In genomic region chr16:30104090-30104489, GRCh38 we compare ENCODE assay signal across 30 cellular contexts. TPM values are rescaled to one million over a fixed set of nuclear protein-coding genes. Genes with fewer than 3 reads are reported as not detected.
DNase-seq lines count a peak whose midpoint lies in the region; ATAC-seq and TF ChIP-seq lines count a peak whose summit lies in the region.
"Had no signal": no experiment of that assay in that cellular context is flagged by ENCODE, and none has a peak within 500 bp of the region (broad histone marks: within the 10 kb centered on the region; RNA-seq: fewer than 3 reads in every experiment).

No MANE protein-coding gene starts in this region.

- no peak overlapping the region for H3K4me3 Mint-ChIP-seq in T-helper 1 cell treated with Interleukin-12 subunit alpha and Interleukin-12 subunit beta and Interleukin-4 antibody, amounts not matched to agents 30 μg/mL and 1 μg/mL, for 36 hours
- H3K4me3 Mint-ChIP-seq in Caco-2 (ENCODE audit: unreplicated experiment) = peak overlapping the region; percentile 66
- H3K4me3 Mint-ChIP-seq in neural progenitor cell = peak overlapping the region; percentile 30
- no peak overlapping the region for H3K4me3 Mint-ChIP-seq in activated CD8-positive, alpha-beta memory T cell treated with anti-CD3 and anti-CD28 coated beads, Interleukin-2, amount 10 ng/mL, durations not matched to agents 7 days and 5 days
- H3K4me3 Mint-ChIP-seq: CD14-positive monocyte; endodermal cell; GM23338; IgD-negative memory B cell; natural killer cell treated with Interleukin-12 subunit alpha and Interleukin-12 subunit beta and Interleukin-15 and Interleukin-18, amount 100 ng/mL, for 72 hours had no signal

- intact Hi-C loops in Caco-2 (cut with micrococcal nuclease; ENCODE audit: unreplicated experiment) = no loop called here

- H4K20me1 ChIP-seq in neural progenitor cell (ENCODE audit: low read depth) = peaks cover 92% of the 10 kb centered on the region

- H3K79me2 ChIP-seq in neural progenitor cell (ENCODE audit: low read depth) = peaks cover 76% of the 10 kb centered on the region

- peaks cover 5% of the 10 kb centered on the region for H3F3A ChIP-seq in neural progenitor cell (ENCODE audit: low read depth)

- CTCF ChIA-PET in Caco-2 (lab: Charles Lee) = interaction anchor here (1.0 to 2.2 kb wide), 2 partner anchors 9 to 12 kb away, joined by 3 to 13 read pairs; partner anchors contain the start of gene TBX6
- CTCF ChIA-PET in activated CD8-positive, alpha-beta memory T cell treated with anti-CD3 and anti-CD28 coated beads, Interleukin-2, amount 10 ng/mL, durations not matched to agents 7 days and 5 days (lab: Charles Lee) = interaction anchor here (3.3 to 5.9 kb wide), 2 partner anchors 8 to 12 kb away, joined by 18 to 38 read pairs; partner anchors contain the start of genes GDPD3 and TBX6

- H3K36me3 ChIP-seq in Caco-2 (ENCODE audit: control insufficient read depth, insufficient read depth, low read length) = no peaks in the 10 kb centered on the region; the same call in 1 of the 2 replicates
- peaks cover 16% of the 10 kb centered on the region for H3K36me3 ChIP-seq in neural progenitor cell
- H3K36me3 ChIP-seq: ovary had no signal

- H3K27ac ChIP-seq in epithelial cell of prostate (peak overlapping the region; percentile 47), neural progenitor cell (no peak overlapping the region)
- H3K27ac ChIP-seq: adrenal gland, foreskin keratinocyte, heart right ventricle, ovary, SJCRH30 had no signal

- H3K4me3 ChIP-seq in Caco-2 (ENCODE audit: low read depth, low read length) (no peak overlapping the region), neural progenitor cell (no peak overlapping the region)
- H3K4me3 ChIP-seq: adrenal gland, esophagus squamous epithelium, GM23338, heart right ventricle, ovary, SJCRH30 had no signal

- H3K27me3 Mint-ChIP-seq in T-helper 1 cell treated with Interleukin-12 subunit alpha and Interleukin-12 subunit beta and Interleukin-4 antibody, amounts not matched to agents 30 μg/mL and 1 μg/mL, for 36 hours (ENCODE audit: low read depth) = no peaks in the 10 kb centered on the region
- H3K27me3 Mint-ChIP-seq in Caco-2 (ENCODE audit: insufficient read depth, unreplicated experiment) (no peaks in the 10 kb centered on the region), neural progenitor cell (ENCODE audit: insufficient read depth, low read depth) (no peaks in the 10 kb centered on the region)
- no peaks in the 10 kb centered on the region for H3K27me3 Mint-ChIP-seq in activated CD8-positive, alpha-beta memory T cell treated with anti-CD3 and anti-CD28 coated beads, Interleukin-2, amount 10 ng/mL, durations not matched to agents 7 days and 5 days
- H3K27me3 Mint-ChIP-seq: IgD-negative memory B cell; natural killer cell treated with Interleukin-12 subunit alpha and Interleukin-12 subunit beta and Interleukin-15 and Interleukin-18, amount 100 ng/mL, for 72 hours had no signal

- no peak overlapping the region for H3K4me2 ChIP-seq in neural progenitor cell
- H3K4me2 ChIP-seq: GM23338 had no signal

- ATAC-seq in activated CD8-positive, alpha-beta memory T cell treated with anti-CD3 and anti-CD28 coated beads, Interleukin-2, amount 10 ng/mL, durations not matched to agents 7 days and 5 days = no peak
- ATAC-seq: activated CD4-positive, CD25-positive, alpha-beta regulatory T cell treated with anti-CD3 and anti-CD28 coated beads, Interleukin-2, amount 50 U/mL, for 24 hours; foreskin keratinocyte; GM23338; heart right ventricle; natural killer cell treated with Interleukin-12 subunit alpha and Interleukin-12 subunit beta and Interleukin-15 and Interleukin-18, amount 100 ng/mL, for 72 hours had no signal

- no peak overlapping the region for H2AFZ ChIP-seq in neural progenitor cell (replicated peaks)
- H2AFZ ChIP-seq: GM23338 had no signal

- peak overlapping the region; percentile 6 for H3K27ac Mint-ChIP-seq in T-helper 1 cell treated with Interleukin-12 subunit alpha and Interleukin-12 subunit beta and Interleukin-4 antibody, amounts not matched to agents 30 μg/mL and 1 μg/mL, for 36 hours
- H3K27ac Mint-ChIP-seq in Caco-2 (ENCODE audit: unreplicated experiment) = peak overlapping the region; percentile 97
- H3K27ac Mint-ChIP-seq in neural progenitor cell = no peak overlapping the region
- no peak overlapping the region for H3K27ac Mint-ChIP-seq in activated CD8-positive, alpha-beta memory T cell treated with anti-CD3 and anti-CD28 coated beads, Interleukin-2, amount 10 ng/mL, durations not matched to agents 7 days and 5 days
- H3K27ac Mint-ChIP-seq: endodermal cell; GM23338; IgD-negative memory B cell; natural killer cell treated with Interleukin-12 subunit alpha and Interleukin-12 subunit beta and Interleukin-15 and Interleukin-18, amount 100 ng/mL, for 72 hours had no signal

- H3K36me3 Mint-ChIP-seq in T-helper 1 cell treated with Interleukin-12 subunit alpha and Interleukin-12 subunit beta and Interleukin-4 antibody, amounts not matched to agents 30 μg/mL and 1 μg/mL, for 36 hours (ENCODE audit: low read depth) = peaks cover 28% of the 10 kb centered on the region
- H3K36me3 Mint-ChIP-seq in Caco-2 (ENCODE audit: insufficient read depth, unreplicated experiment) (peaks cover 13% of the 10 kb centered on the region), neural progenitor cell (peaks cover 13% of the 10 kb centered on the region)
- peaks cover 15% of the 10 kb centered on the region for H3K36me3 Mint-ChIP-seq in activated CD8-positive, alpha-beta memory T cell treated with anti-CD3 and anti-CD28 coated beads, Interleukin-2, amount 10 ng/mL, durations not matched to agents 7 days and 5 days
- H3K36me3 Mint-ChIP-seq: natural killer cell treated with Interleukin-12 subunit alpha and Interleukin-12 subunit beta and Interleukin-15 and Interleukin-18, amount 100 ng/mL, for 72 hours had no signal

- no peak for TF ChIP-seq CTCF in Caco-2 (IDR thresholded peaks at IDR 0.05; ENCODE audit: insufficient read depth in 1 of 2, low read depth in 1 of 2, low read length in 1 of 2, severe bottlenecking in 1 of 2, unreplicated experiment in 1 of 2)
- no peak for TF ChIP-seq CTCF in neural progenitor cell (IDR thresholded peaks at IDR 0.05)

- TSS peak; percentile 46 for BruUV-seq in Caco-2 (replicated peaks; lab: Mats Ljungman, UMichigan)

- H3K27me3 ChIP-seq in Caco-2 (replicated peaks; ENCODE audit: control insufficient read depth, insufficient read depth, low read length) (no peaks in the 10 kb centered on the region), neural progenitor cell (no peaks in the 10 kb centered on the region)
- H3K27me3 ChIP-seq: adrenal gland, esophagus squamous epithelium, foreskin keratinocyte, heart right ventricle, ovary, SJCRH30 had no signal

- H3K9me3 ChIP-seq in Caco-2 (no peaks in the 10 kb centered on the region), neural progenitor cell (ENCODE audit: low read depth) (no peaks in the 10 kb centered on the region)
- H3K9me3 ChIP-seq: adrenal gland, esophagus squamous epithelium, ovary, SJCRH30 had no signal

- POLR2A ChIA-PET in Caco-2 (lab: Charles Lee) = no interaction called here

- DNase-seq in T-helper 1 cell (no peak), Caco-2 (no peak), epithelial cell of prostate (ENCODE audit: low read depth, low spot score) (no peak), neural progenitor cell (ENCODE audit: low spot score) (no peak), Ammon's horn (ENCODE audit: low spot score) (no peak), EL (no peak)
- no peak for DNase-seq in activated CD8-positive, alpha-beta memory T cell treated with anti-CD3 and anti-CD28 coated beads, Interleukin-2, amount 10 ng/mL, durations not matched to agents 7 days and 5 days
- DNase-seq: 8988T; activated CD8-positive, alpha-beta memory T cell treated with anti-CD3 and anti-CD28 coated beads for 24 hours; activated effector memory CD4-positive, alpha-beta T cell treated with anti-CD3 and anti-CD28 coated beads, Interleukin-2, amount 50 U/mL, for 16 hours; adrenal gland; cerebellar nuclear complex; dermis blood vessel endothelial cell; endodermal cell; esophagus squamous epithelium; foreskin keratinocyte; heart right ventricle; kidney glomerular epithelial cell; NCI-H1092; NCI-H1694; NCI-H82; ovary; SJCRH30; stimulated activated naive CD4-positive, alpha-beta T cell had no signal

- no peaks in the 10 kb centered on the region for H3K4me1 Mint-ChIP-seq in T-helper 1 cell treated with Interleukin-12 subunit alpha and Interleukin-12 subunit beta and Interleukin-4 antibody, amounts not matched to agents 30 μg/mL and 1 μg/mL, for 36 hours (ENCODE audit: low read depth)
- H3K4me1 Mint-ChIP-seq in Caco-2 (ENCODE audit: low read depth, unreplicated experiment) (peaks cover 13% of the 10 kb centered on the region), neural progenitor cell (no peaks in the 10 kb centered on the region)
- H3K4me1 Mint-ChIP-seq in activated CD8-positive, alpha-beta memory T cell treated with anti-CD3 and anti-CD28 coated beads, Interleukin-2, amount 10 ng/mL, durations not matched to agents 7 days and 5 days = no peaks in the 10 kb centered on the region
- H3K4me1 Mint-ChIP-seq: CD14-positive monocyte, endodermal cell, GM23338, IgD-negative memory B cell had no signal

- H3K9ac ChIP-seq in neural progenitor cell = no peak overlapping the region

- H3K4me1 ChIP-seq in Caco-2 (peaks cover 22% of the 10 kb centered on the region), neural progenitor cell (peaks cover 22% of the 10 kb centered on the region)
- H3K4me1 ChIP-seq: adrenal gland, foreskin keratinocyte, heart right ventricle, SJCRH30 had no signal

- peaks cover 4% of the 10 kb centered on the region for H3K9me3 Mint-ChIP-seq in T-helper 1 cell treated with Interleukin-12 subunit alpha and Interleukin-12 subunit beta and Interleukin-4 antibody, amounts not matched to agents 30 μg/mL and 1 μg/mL, for 36 hours
- H3K9me3 Mint-ChIP-seq in Caco-2 (ENCODE audit: unreplicated experiment) (peaks cover 14% of the 10 kb centered on the region), neural progenitor cell (no peaks in the 10 kb centered on the region)
- H3K9me3 Mint-ChIP-seq in activated CD8-positive, alpha-beta memory T cell treated with anti-CD3 and anti-CD28 coated beads, Interleukin-2, amount 10 ng/mL, durations not matched to agents 7 days and 5 days (ENCODE audit: low read depth) = no peaks in the 10 kb centered on the region
- H3K9me3 Mint-ChIP-seq: natural killer cell treated with Interleukin-12 subunit alpha and Interleukin-12 subunit beta and Interleukin-15 and Interleukin-18, amount 100 ng/mL, for 72 hours had no signal

RNA-seq across cellular contexts. Expression of gene YPEL3, which starts 8.1 kb away (rescaled TPM):
- 24.4 and 26.3 TPM in 2 replicates for total RNA-seq in Caco-2 (2022)
- 6.8 and 30.7 TPM in 2 replicates for total RNA-seq in neural progenitor cell (ENCODE audit: low replicate concordance)
- 10 to 100 TPM; 47.2 to 47.8 TPM for total RNA-seq in activated CD8-positive, alpha-beta memory T cell treated with anti-CD3 and anti-CD28 coated beads, Interleukin-2, amount 10 ng/mL, durations not matched to agents 7 days and 5 days

RNA-seq across cellular contexts. Expression of gene GDPD3, which starts 9.2 kb away (rescaled TPM):
- total RNA-seq in Caco-2 (2022) = 5.8 and 8.4 TPM in 2 replicates
- 0.12 and 0.13 TPM in 2 replicates for total RNA-seq in neural progenitor cell (ENCODE audit: low replicate concordance)
- 10 to 100 TPM in 1 of 2 experiments, 1 to 10 TPM in 1; 8.1 to 19.5 TPM for total RNA-seq in activated CD8-positive, alpha-beta memory T cell treated with anti-CD3 and anti-CD28 coated beads, Interleukin-2, amount 10 ng/mL, durations not matched to agents 7 days and 5 days

RNA-seq across cellular contexts. Expression of gene TBX6, which starts 12.4 kb away (rescaled TPM):
- 1.1 and 1.6 TPM in 2 replicates for total RNA-seq in Caco-2 (2022)
- total RNA-seq in neural progenitor cell (ENCODE audit: low replicate concordance) = 0.39 and 2.8 TPM in 2 replicates
- 1 to 10 TPM; 2.0 to 2.9 TPM for total RNA-seq in activated CD8-positive, alpha-beta memory T cell treated with anti-CD3 and anti-CD28 coated beads, Interleukin-2, amount 10 ng/mL, durations not matched to agents 7 days and 5 days

RNA-seq across cellular contexts. Expression of gene MAPK3, which starts 18.9 kb away (rescaled TPM):
- total RNA-seq in Caco-2 (2022) (64.0 and 71.9 TPM in 2 replicates), neural progenitor cell (ENCODE audit: low replicate concordance) (20.9 and 41.1 TPM in 2 replicates)
- 10 to 100 TPM; 67.1 to 95.1 TPM for total RNA-seq in activated CD8-positive, alpha-beta memory T cell treated with anti-CD3 and anti-CD28 coated beads, Interleukin-2, amount 10 ng/mL, durations not matched to agents 7 days and 5 days

RNA-seq across cellular contexts. Expression of gene PPP4C, which starts 28.3 kb away (rescaled TPM):
- total RNA-seq in Caco-2 (2022) (130 and 134 TPM in 2 replicates), neural progenitor cell (ENCODE audit: low replicate concordance) (93.3 and 166 TPM in 2 replicates)
- 100 to 1,000 TPM; 149 to 161 TPM for total RNA-seq in activated CD8-positive, alpha-beta memory T cell treated with anti-CD3 and anti-CD28 coated beads, Interleukin-2, amount 10 ng/mL, durations not matched to agents 7 days and 5 days

Comparison
In these comparisons a context has a peak if more than half of its experiments do, and no peak if none do; other contexts are left out.
1. H3K27ac Mint-ChIP-seq: peak in T-helper 1 cell treated with Interleukin-12 subunit alpha and Interleukin-12 subunit beta and Interleukin-4 antibody, amounts not matched to agents 30 μg/mL and 1 μg/mL, for 36 hours (single experiment) and Caco-2 (single experiment); none in neural progenitor cell (single experiment) and activated CD8-positive, alpha-beta memory T cell treated with anti-CD3 and anti-CD28 coated beads, Interleukin-2, amount 10 ng/mL, durations not matched to agents 7 days and 5 days (single experiment).
2. H3K4me3 Mint-ChIP-seq: peak in Caco-2 (single experiment) and neural progenitor cell (single experiment); none in T-helper 1 cell treated with Interleukin-12 subunit alpha and Interleukin-12 subunit beta and Interleukin-4 antibody, amounts not matched to agents 30 μg/mL and 1 μg/mL, for 36 hours (single experiment) and activated CD8-positive, alpha-beta memory T cell treated with anti-CD3 and anti-CD28 coated beads, Interleukin-2, amount 10 ng/mL, durations not matched to agents 7 days and 5 days (single experiment).